ENCODE assay signal across 23 cellular contexts in the genomic region with DNA sequence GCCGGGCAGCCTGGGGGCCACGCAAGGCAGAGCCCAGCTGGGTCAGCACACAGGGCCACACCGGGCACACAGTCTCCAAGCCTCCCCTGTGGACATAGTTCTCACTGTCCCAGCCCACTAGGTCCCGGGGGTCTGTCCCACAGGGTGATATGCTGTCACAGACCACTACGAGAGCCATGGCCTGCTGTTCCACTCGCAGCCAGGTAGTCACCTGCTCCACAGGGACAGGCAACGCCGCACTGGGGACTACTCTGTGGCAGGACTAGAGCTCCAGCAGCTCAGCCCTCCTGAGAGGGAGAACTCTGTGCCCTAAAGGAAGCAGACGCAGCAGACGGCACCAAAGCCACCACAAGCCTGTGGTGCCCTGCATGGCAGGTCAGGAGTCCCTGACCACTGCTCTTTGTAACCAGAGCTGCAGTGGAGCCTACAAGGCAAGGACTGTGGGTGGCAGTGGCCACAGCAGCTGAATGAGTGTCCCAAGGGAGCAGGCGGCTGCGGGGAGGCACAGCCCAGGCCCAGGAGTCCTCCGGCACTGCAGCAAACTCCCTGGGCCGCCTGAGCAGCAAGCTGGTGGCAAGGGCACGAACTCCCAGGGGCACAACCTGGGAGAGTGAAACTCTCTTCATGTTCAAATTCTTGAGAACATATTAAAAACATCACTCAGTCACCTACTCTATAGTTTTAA.
"Had no signal": no experiment of that assay in that cellular context is flagged by ENCODE, and none has a peak within 500 bp of the region (broad histone marks: within the 10 kb centered on the region; RNA-seq: fewer than 3 reads in every experiment).

No MANE protein-coding gene starts in this region.

- ATAC-seq: foreskin keratinocyte; gastroesophageal sphincter; heart left ventricle; mucosa of descending colon; naive thymus-derived CD4-positive, alpha-beta T cell; sciatic nerve had no signal

- H3K4me3 Mint-ChIP-seq: central memory CD8-positive, alpha-beta T cell; mesothelial cell of epicardium; naive thymus-derived CD4-positive, alpha-beta T cell; nephron; neural progenitor cell; type B pancreatic cell had no signal

- H3K27ac Mint-ChIP-seq: mesothelial cell of epicardium; naive thymus-derived CD4-positive, alpha-beta T cell; nephron; neural progenitor cell; type B pancreatic cell had no signal

- H3K4me3 ChIP-seq: colonic mucosa, esophagus muscularis mucosa, gastroesophageal sphincter, heart left ventricle, hepatocyte, mucosa of descending colon, neural progenitor cell, prostate gland, right atrium auricular region, stomach, thyroid gland had no signal

- H3K27ac ChIP-seq: colonic mucosa, esophagus muscularis mucosa, foreskin keratinocyte, gastroesophageal sphincter, heart left ventricle, hepatocyte, neural progenitor cell, prostate gland, right atrium auricular region, stomach had no signal

- H3K36me3 Mint-ChIP-seq: neural progenitor cell, type B pancreatic cell had no signal

- H2AFZ ChIP-seq: hepatocyte, neural progenitor cell had no signal

- H3K9ac ChIP-seq: neural progenitor cell had no signal

- DNase-seq: colonic mucosa; dermis blood vessel endothelial cell; effector memory CD4-positive, alpha-beta T cell; foreskin keratinocyte; mesenchymal stem cell; mucosa of descending colon; naive thymus-derived CD4-positive, alpha-beta T cell; nucleus accumbens; stimulated activated naive CD4-positive, alpha-beta T cell; stomach; thyroid gland had no signal

- H3K36me3 ChIP-seq: colonic mucosa, esophagus muscularis mucosa, gastroesophageal sphincter, heart left ventricle, neural progenitor cell, prostate gland, right atrium auricular region, stomach, thyroid gland had no signal

- H3K4me1 ChIP-seq: colonic mucosa, foreskin keratinocyte, prostate gland had no signal

- H3K9me3 ChIP-seq: colonic mucosa, esophagus muscularis mucosa, gastroesophageal sphincter, heart left ventricle, mucosa of descending colon, prostate gland, right atrium auricular region, stomach, thyroid gland had no signal

- H3K27me3 Mint-ChIP-seq: central memory CD8-positive, alpha-beta T cell; naive thymus-derived CD4-positive, alpha-beta T cell; type B pancreatic cell had no signal

- H3K27me3 ChIP-seq: colonic mucosa, esophagus muscularis mucosa, foreskin keratinocyte, gastroesophageal sphincter, heart left ventricle, hepatocyte, neural progenitor cell, right atrium auricular region, stomach, thyroid gland had no signal

- H3K4me2 ChIP-seq: hepatocyte, neural progenitor cell had no signal

- H3K9me3 Mint-ChIP-seq: central memory CD8-positive, alpha-beta T cell; nephron; neural progenitor cell; type B pancreatic cell had no signal
